Comparison of ENCODE assay signal across 13 cellular contexts in genomic region chr2:189164732-189165131, GRCh38. TPM values are rescaled to one million over a fixed set of nuclear protein-coding genes. Genes with fewer than 3 reads are reported as not detected.
DNase-seq lines count a peak whose midpoint lies in the region; ATAC-seq, FAIRE-seq and TF ChIP-seq lines count a peak whose summit lies in the region.
"Had no signal": no experiment of that assay in that cellular context is flagged by ENCODE, and none has a peak within 500 bp of the region (broad histone marks: within the 10 kb centered on the region; RNA-seq: fewer than 3 reads in every experiment).

No MANE protein-coding gene starts in this region.

- TF ChIP-seq CTCF in heart right ventricle (IDR thresholded peaks at IDR 0.05) (no peak), tibial artery (IDR thresholded peaks at IDR 0.05) (no peak)

- intact Hi-C loops in heart right ventricle (cut with DNase I) (no loop called here), tibial artery (cut with DNase I; ENCODE audit: low total_unique reads) (no loop called here)

- no peak for DNase-seq in H54 (ENCODE audit: insufficient read length, low spot score)
- peak; percentile 97 for DNase-seq in adipocyte (ENCODE audit: low read depth)
- DNase-seq in heart right ventricle: no peak
- DNase-seq in tibial artery: peak in 1 of 2 donors; percentile 53
- no peak for DNase-seq in midbrain (lab: John Stamatoyannopoulos, UW)
- no peak for DNase-seq in NCI-H187 (lab: John Stamatoyannopoulos, UW)
- DNase-seq: activated CD4-positive, alpha-beta memory T cell treated with anti-CD3 and anti-CD28 coated beads, Interleukin-2, amount 10 ng/mL, durations not matched to agents 7 days and 5 days; activated naive CD4-positive, alpha-beta T cell treated with anti-CD3 and anti-CD28 coated beads, Interleukin-2, amount 10 ng/mL, durations not matched to agents 7 days and 5 days; effector CD8-positive, alpha-beta T cell; NCI-H2029; stimulated activated CD4-positive, alpha-beta T cell treated with anti-CD3 and anti-CD28 coated beads, Interleukin-4, amount 100 ng/mL, for 4 hours had no signal

- WGBS in heart right ventricle, 2 donors: 14 to 33% methylated on average over 1 of the region's 1 CpG

- H3K4me3 ChIP-seq in adipocyte (ENCODE audit: low read length): peak overlapping the region; percentile 2
- H3K4me3 ChIP-seq in heart right ventricle: no peak overlapping the region
- H3K4me3 ChIP-seq in tibial artery: no peak overlapping the region
- H3K4me3 ChIP-seq: GM12878 had no signal

- FAIRE-seq in H54 (lab: Jason Lieb, UNC): peak; percentile 50
- FAIRE-seq: GM12878 had no signal

- H3K9ac ChIP-seq in adipocyte (ENCODE audit: low read length): no peak overlapping the region

- no peaks in the 10 kb centered on the region for H3K27me3 ChIP-seq in adipocyte (replicated peaks; ENCODE audit: control insufficient read depth, insufficient read depth, low read length)
- no peaks in the 10 kb centered on the region for H3K27me3 ChIP-seq in heart right ventricle
- no peaks in the 10 kb centered on the region for H3K27me3 ChIP-seq in tibial artery

- H3K36me3 ChIP-seq in adipocyte (ENCODE audit: control insufficient read depth, insufficient read depth, low read length, severe bottlenecking) (peaks cover 8% of the 10 kb centered on the region), heart right ventricle (no peaks in the 10 kb centered on the region), tibial artery (no peaks in the 10 kb centered on the region)

- peak in 5 of 8 donors; percentile 54 to 71 (median 60) for ATAC-seq in heart right ventricle
- ATAC-seq in activated CD4-positive, CD25-positive, alpha-beta regulatory T cell treated with anti-CD3 and anti-CD28 coated beads, Interleukin-2, amount 50 U/mL, for 24 hours: no peak
- ATAC-seq: GM12878 had no signal

- H3K27ac ChIP-seq in heart right ventricle: no peak overlapping the region
- peak overlapping the region; percentile 61 to 66 for H3K27ac ChIP-seq in tibial artery

- H3K4me1 ChIP-seq in adipocyte (ENCODE audit: control insufficient read depth, insufficient read depth, low read length): peaks cover 95% of the 10 kb centered on the region
- peaks cover 0 to 46% (median 22%) of the 10 kb centered on the region in 9 donors for H3K4me1 ChIP-seq in heart right ventricle
- H3K4me1 ChIP-seq in tibial artery: peaks cover 0 to 96% (median 33%) of the 10 kb centered on the region in 4 donors

- H3K9me3 ChIP-seq in adipocyte (ENCODE audit: control insufficient read depth, low read length): no peaks in the 10 kb centered on the region
- H3K9me3 ChIP-seq in heart right ventricle: no peaks in the 10 kb centered on the region
- no peaks in the 10 kb centered on the region for H3K9me3 ChIP-seq in tibial artery

- no peak for TF ChIP-seq POLR2A in H54 (IDR thresholded peaks at IDR 0.05; ENCODE audit: low read depth, low read length)

RNA-seq across cellular contexts. Expression of gene COL5A2, which starts 14.8 kb away (rescaled TPM):
- total RNA-seq in heart right ventricle: 10 to 100 TPM in 3 of 10 donors, 1 to 10 TPM in 7; 4.8 to 44.7 (median 7.5) TPM
- 10 to 100 TPM; 11.6 to 15.4 TPM for polyA plus RNA-seq in heart right ventricle

Comparison
In these comparisons a context has a peak if more than half of its experiments do, and no peak if none do; other contexts are left out.
1. ATAC-seq: peak in heart right ventricle (5 of 8); none in activated CD4-positive, CD25-positive, alpha-beta regulatory T cell treated with anti-CD3 and anti-CD28 coated beads, Interleukin-2, amount 50 U/mL, for 24 hours (0 of 2).
2. H3K27ac ChIP-seq: peak in tibial artery (2 of 2); none in heart right ventricle (0 of 10).